11 cellular contexts compared by ENCODE assay signal in genomic region chr3:31472479-31473390, GRCh38. TPM values are rescaled to one million over a fixed set of nuclear protein-coding genes. Genes with fewer than 3 reads are reported as not detected.
DNase-seq lines count a peak whose midpoint lies in the region; ATAC-seq and TF ChIP-seq lines count a peak whose summit lies in the region.
"Had no signal": no experiment of that assay in that cellular context is flagged by ENCODE, and none has a peak within 500 bp of the region (broad histone marks: within the 10 kb centered on the region; RNA-seq: fewer than 3 reads in every experiment).

No MANE protein-coding gene starts in this region.

- peak overlapping the region; percentile 83 for H2AK5ac ChIP-seq in mesenchymal stem cell (ENCODE audit: low read length, severe bottlenecking)

- no peak overlapping the region for H2BK5ac ChIP-seq in mesenchymal stem cell (ENCODE audit: low read depth, low read length, poor library complexity, severe bottlenecking)

- no peak overlapping the region for H3K23ac ChIP-seq in mesenchymal stem cell (ENCODE audit: low read length in 2 of 2)

- H2BK15ac ChIP-seq in mesenchymal stem cell (ENCODE audit: low read depth, poor library complexity, severe bottlenecking), result no peak overlapping the region

- H2BK12ac ChIP-seq in mesenchymal stem cell (ENCODE audit: low read length in 2 of 2), result no peak overlapping the region

- no peak overlapping the region for H4K8ac ChIP-seq in mesenchymal stem cell (ENCODE audit: low read length)

- peak overlapping the region in 1 of 2 donors; percentile 17 for H3K27ac Mint-ChIP-seq in activated naive CD4-positive, alpha-beta T cell treated with anti-CD3 and anti-CD28 coated beads, Interleukin-2, amount 50 U/mL, for 72 hours

- H3K9me3 ChIP-seq in MG63 (no peaks in the 10 kb centered on the region), mesenchymal stem cell (ENCODE audit: control insufficient read depth, low read length) (no peaks in the 10 kb centered on the region)
- H3K9me3 ChIP-seq: neutrophil had no signal

- peaks cover 4 to 27% of the 10 kb centered on the region in 2 donors for H3K9me3 Mint-ChIP-seq in activated naive CD4-positive, alpha-beta T cell treated with anti-CD3 and anti-CD28 coated beads, Interleukin-2, amount 50 U/mL, for 72 hours

- H3K18ac ChIP-seq in mesenchymal stem cell (ENCODE audit: low read depth in 1 of 2, low read length in 2 of 2), result no peak overlapping the region

- peak; percentile 48 for DNase-seq in CD1c-positive myeloid dendritic cell (ENCODE audit: extremely low spot score)
- DNase-seq in MG63, result peak; percentile 8
- peak; percentile 33 to 57 for DNase-seq in activated naive CD4-positive, alpha-beta T cell treated with anti-CD3 and anti-CD28 coated beads, Interleukin-2, amount 50 U/mL, for 72 hours (ENCODE audit: low spot score in 2 of 2)
- DNase-seq in mesenchymal stem cell, result peak; percentile 42
- no peak for DNase-seq in GM20000 (ENCODE audit: low spot score)

- TF ChIP-seq CTCF in GM20000 (IDR thresholded peaks at IDR 0.05; ENCODE audit: extremely low read depth, missing control alignments), result no peak

- peaks cover 25 to 45% of the 10 kb centered on the region in 2 donors for H3K36me3 Mint-ChIP-seq in activated naive CD4-positive, alpha-beta T cell treated with anti-CD3 and anti-CD28 coated beads, Interleukin-2, amount 50 U/mL, for 72 hours

- H3K14ac ChIP-seq in mesenchymal stem cell (ENCODE audit: low read length in 2 of 2), result no peak overlapping the region

- peaks cover 2% of the 10 kb centered on the region for H3K4me1 ChIP-seq in mesenchymal stem cell (ENCODE audit: control insufficient read depth, insufficient read depth, low read depth, low read length)

- no peak overlapping the region for H3K27ac ChIP-seq in mesenchymal stem cell (ENCODE audit: low read length, poor library complexity, severe bottlenecking)
- H3K27ac ChIP-seq: C4-2B, neutrophil, VCaP had no signal

- peak; percentile 96 to 98 for ATAC-seq in activated naive CD4-positive, alpha-beta T cell treated with anti-CD3 and anti-CD28 coated beads, Interleukin-2, amount 50 U/mL, for 72 hours
- ATAC-seq in HG03097 (IDR thresholded peaks at IDR 0.05; ENCODE audit: low FRiP score, unreplicated experiment) (no peak), GM21381 (IDR thresholded peaks at IDR 0.05; ENCODE audit: unreplicated experiment) (no peak), GM19455 (IDR thresholded peaks at IDR 0.05; ENCODE audit: unreplicated experiment) (no peak)

- no peak overlapping the region for H2AFZ ChIP-seq in mesenchymal stem cell (ENCODE audit: low read depth, low read length)

- H3K4me3 ChIP-seq in MG63 (no peak overlapping the region), mesenchymal stem cell (ENCODE audit: insufficient read depth in 1 of 2, low read depth in 1 of 2, low read length in 2 of 2) (no peak overlapping the region)

- no peaks in the 10 kb centered on the region; the same call in none of the 2 replicates for H3K27me3 ChIP-seq in MG63
- H3K27me3 ChIP-seq in mesenchymal stem cell (ENCODE audit: control insufficient read depth in 1 of 2, insufficient read depth in 1 of 2, low read length in 2 of 2), result peaks cover 0 to 7% of the 10 kb centered on the region in 2 experiments
- H3K27me3 ChIP-seq: neutrophil had no signal

- no peaks in the 10 kb centered on the region for H3K36me3 ChIP-seq in MG63
- no peaks in the 10 kb centered on the region for H3K36me3 ChIP-seq in mesenchymal stem cell (ENCODE audit: control insufficient read depth in 1 of 2, insufficient read depth in 2 of 2, low read depth in 1 of 2, low read length in 2 of 2)
- H3K36me3 ChIP-seq: neutrophil had no signal

- H4K91ac ChIP-seq in mesenchymal stem cell (ENCODE audit: low read length), result no peak overlapping the region

- WGBS in mesenchymal stem cell, result 86% methylated on average over 7 of the region's 7 CpGs

- H3K79me1 ChIP-seq in mesenchymal stem cell (replicated peaks; ENCODE audit: low read length, poor library complexity, severe bottlenecking), result no peaks in the 10 kb centered on the region

- no peak overlapping the region for H3K9ac ChIP-seq in mesenchymal stem cell (ENCODE audit: low read length)

- no peak overlapping the region for H2BK120ac ChIP-seq in mesenchymal stem cell (ENCODE audit: low read depth, low read length)

- no peak overlapping the region for H3K4me2 ChIP-seq in mesenchymal stem cell (ENCODE audit: low read length, poor library complexity, severe bottlenecking)

- no peak overlapping the region for H3K4ac ChIP-seq in mesenchymal stem cell (ENCODE audit: low read depth in 1 of 2, low read length in 2 of 2)

RNA-seq across cellular contexts. Expression of gene STT3B, which starts 60.0 kb away (rescaled TPM):
- total RNA-seq in MG63 (2014; rRNA removed; shearing (Covaris generic); ENCODE audit: low replicate concordance), result 74.7 and 123 TPM in 2 replicates
- total RNA-seq in activated naive CD4-positive, alpha-beta T cell treated with anti-CD3 and anti-CD28 coated beads, Interleukin-2, amount 50 U/mL, for 72 hours, result 100 to 1,000 TPM in 1 of 2 donors, 10 to 100 TPM in 1; 93.5 to 132 TPM
- polyA plus RNA-seq in mesenchymal stem cell (2013, experiment 1 of 2), result 104 TPM
- 107 TPM for polyA plus RNA-seq in mesenchymal stem cell (2013, experiment 2 of 2)

Comparison
In these comparisons a context has a peak if more than half of its experiments do, and no peak if none do; other contexts are left out.
1. ATAC-seq: peak in activated naive CD4-positive, alpha-beta T cell treated with anti-CD3 and anti-CD28 coated beads, Interleukin-2, amount 50 U/mL, for 72 hours (2 of 2); none in HG03097 (single experiment), GM21381 (single experiment) and GM19455 (single experiment).